Comparison of ENCODE assay signal across 7 cellular contexts in the genomic region with DNA sequence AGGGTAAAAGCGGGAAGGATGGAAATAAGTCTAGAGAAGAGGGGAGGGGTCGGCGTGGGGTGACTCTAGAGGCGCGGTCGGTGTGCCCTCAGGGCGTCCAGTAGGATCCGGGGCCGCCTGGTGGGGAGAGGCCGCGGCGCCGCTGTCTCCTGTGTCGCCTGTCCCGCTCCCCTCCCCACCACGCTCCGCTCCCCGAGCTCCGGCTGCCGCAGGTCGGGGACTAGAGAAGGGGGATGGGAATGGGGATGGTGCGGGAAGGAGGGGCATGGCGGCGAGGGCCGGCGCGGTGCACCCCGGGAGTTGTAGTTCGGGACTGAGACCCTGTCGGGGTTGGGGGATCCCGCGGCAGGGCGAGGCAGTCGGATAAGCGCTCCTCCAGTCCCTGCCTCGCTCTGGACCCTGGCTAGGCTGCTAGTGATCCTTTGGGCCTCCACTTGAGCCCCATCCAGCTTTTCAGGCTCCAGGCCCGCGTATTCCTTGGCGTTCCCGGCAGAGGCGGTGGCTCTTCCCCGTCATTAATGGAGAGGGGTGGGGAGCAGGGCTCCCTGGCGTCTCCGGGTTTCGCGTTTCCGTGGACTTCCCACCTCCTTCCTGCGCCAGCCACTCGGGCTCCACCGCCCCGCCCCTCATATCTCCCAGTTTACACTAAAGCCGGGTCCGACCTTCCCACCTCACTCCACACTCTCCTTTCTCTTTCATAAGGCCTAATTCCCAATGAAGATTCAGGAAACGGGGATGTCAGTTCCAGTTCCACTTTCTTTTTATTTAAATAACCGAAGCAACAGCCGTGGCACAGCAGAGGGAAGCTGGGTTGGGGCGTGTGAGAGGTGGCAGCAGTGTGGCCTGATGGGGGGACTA. TPM values are rescaled to one million over a fixed set of nuclear protein-coding genes. Genes with fewer than 3 reads are reported as not detected.
A peak's percentile ranks its signal among the peaks of the same experiment; 100 is the strongest.
DNase-seq lines count a peak whose midpoint lies in the region; ATAC-seq and TF ChIP-seq lines count a peak whose summit lies in the region.

A gene with protein sequence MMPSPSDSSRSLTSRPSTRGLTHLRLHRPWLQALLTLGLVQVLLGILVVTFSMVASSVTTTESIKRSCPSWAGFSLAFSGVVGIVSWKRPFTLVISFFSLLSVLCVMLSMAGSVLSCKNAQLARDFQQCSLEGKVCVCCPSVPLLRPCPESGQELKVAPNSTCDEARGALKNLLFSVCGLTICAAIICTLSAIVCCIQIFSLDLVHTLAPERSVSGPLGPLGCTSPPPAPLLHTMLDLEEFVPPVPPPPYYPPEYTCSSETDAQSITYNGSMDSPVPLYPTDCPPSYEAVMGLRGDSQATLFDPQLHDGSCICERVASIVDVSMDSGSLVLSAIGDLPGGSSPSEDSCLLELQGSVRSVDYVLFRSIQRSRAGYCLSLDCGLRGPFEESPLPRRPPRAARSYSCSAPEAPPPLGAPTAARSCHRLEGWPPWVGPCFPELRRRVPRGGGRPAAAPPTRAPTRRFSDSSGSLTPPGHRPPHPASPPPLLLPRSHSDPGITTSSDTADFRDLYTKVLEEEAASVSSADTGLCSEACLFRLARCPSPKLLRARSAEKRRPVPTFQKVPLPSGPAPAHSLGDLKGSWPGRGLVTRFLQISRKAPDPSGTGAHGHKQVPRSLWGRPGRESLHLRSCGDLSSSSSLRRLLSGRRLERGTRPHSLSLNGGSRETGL (minus strand): TSS at position 241 of the 858 bp plus-strand sequence. CDS start 606 bp downstream, outside the sequence.

- H3K36me3 Mint-ChIP-seq in effector memory CD8-positive, alpha-beta T cell (ENCODE audit: insufficient read depth) = peaks cover 34% of the 10 kb centered on the region

- peak; percentile 69 to 70 for DNase-seq in NOMO-1 (lab: John Stamatoyannopoulos, UW; ENCODE audit: unreplicated experiment in 2 of 2)
- DNase-seq in effector memory CD8-positive, alpha-beta T cell = peak; percentile 54 to 59 (median 55)
- peak; percentile 91 for DNase-seq in medulla oblongata (ENCODE audit: extremely low spot score)
- DNase-seq in stimulated activated CD8-positive, alpha-beta memory T cell treated with anti-CD3 and anti-CD28 coated beads, Interleukin-12 subunit alpha, Interleukin-12 subunit beta, amount 100 ng/mL, for 1 hour (ENCODE audit: low read depth) = peak; percentile 49

- peak within 1 kb of the TSS; percentile 81 to 82 for H3K4me3 Mint-ChIP-seq in effector memory CD8-positive, alpha-beta T cell

- CTCF ChIA-PET in activated CD8-positive, alpha-beta memory T cell treated with anti-CD3 and anti-CD28 coated beads for 36 hours (lab: Charles Lee) = interaction anchor here (0.7 to 1.7 kb wide), 2 partner anchors 18 to 68 kb away, joined by 3 to 6 read pairs; no protein-coding TSS in a partner anchor

- no peaks in the 10 kb centered on the region for H3K9me3 Mint-ChIP-seq in effector memory CD8-positive, alpha-beta T cell

- ATAC-seq in GM18505 (IDR thresholded peaks at IDR 0.05; ENCODE audit: unreplicated experiment) (peak; percentile 48), HG03571 (IDR thresholded peaks at IDR 0.05; ENCODE audit: unreplicated experiment) (peak; percentile 40)
- peak; percentile 55 for ATAC-seq in effector memory CD8-positive, alpha-beta T cell (replicated peaks)

- no peaks in the 10 kb centered on the region for H3K27me3 Mint-ChIP-seq in effector memory CD8-positive, alpha-beta T cell

- peak; percentile 74 for TF ChIP-seq POLR2A in GM18505 (IDR thresholded peaks at IDR 0.05; ENCODE audit: borderline replicate concordance, extremely low read depth, insufficient read depth, insufficient read length)

- POLR2A ChIA-PET in activated CD8-positive, alpha-beta memory T cell treated with anti-CD3 and anti-CD28 coated beads for 36 hours (lab: Charles Lee) = interaction anchor here (0.9 to 1.0 kb wide), 2 partner anchors 11 to 12 kb away, joined by 3 to 4 read pairs; no protein-coding TSS in a partner anchor

- H3K27ac Mint-ChIP-seq in effector memory CD8-positive, alpha-beta T cell = peak within 1 kb of the TSS; percentile 46 to 73

- H3K4me1 Mint-ChIP-seq in effector memory CD8-positive, alpha-beta T cell (ENCODE audit: low read depth in 2 of 2) = peaks cover 34 to 38% of the 10 kb centered on the region in 2 donors

RNA-seq across cellular contexts. Expression of the gene that starts here (rescaled TPM):
- 10 to 100 TPM; 47.2 to 50.7 TPM for total RNA-seq in activated CD8-positive, alpha-beta memory T cell treated with anti-CD3 and anti-CD28 coated beads for 36 hours

Comparison
In these comparisons a context has a peak if more than half of its experiments do, and no peak if none do; other contexts are left out.
1. Peak in every context shown above with its lines: DNase-seq and ATAC-seq.